In genomic region chr13:94711561-94712286, GRCh38 we compare ENCODE assay signal across 8 cellular contexts. TPM values are rescaled to one million over a fixed set of nuclear protein-coding genes. Genes with fewer than 3 reads are reported as not detected.
DNase-seq lines count a peak whose midpoint lies in the region; ATAC-seq, FAIRE-seq and TF ChIP-seq lines count a peak whose summit lies in the region.

No MANE protein-coding gene starts in this region.

- peaks cover 24% of the 10 kb centered on the region for H3K4me1 Mint-ChIP-seq in activated naive CD4-positive, alpha-beta T cell treated with anti-CD3 and anti-CD28 coated beads for 36 hours (ENCODE audit: low read depth)

- DNase-seq in activated naive CD4-positive, alpha-beta T cell treated with anti-CD3 and anti-CD28 coated beads for 36 hours, result no peak
- DNase-seq in activated naive CD4-positive, alpha-beta T cell (lab: John Stamatoyannopoulos, UW), result no peak
- DNase-seq in astrocyte of the spinal cord (ENCODE audit: low read depth, low spot score), result peak; percentile 43
- no peak for DNase-seq in lower lobe of right lung
- no peak for DNase-seq in stimulated activated naive CD4-positive, alpha-beta T cell (lab: John Stamatoyannopoulos, UW)
- DNase-seq in KG1 (lab: John Stamatoyannopoulos, UW), result no peak
- no peak for DNase-seq in D721Med (ENCODE audit: insufficient read length, low spot score)

- FAIRE-seq in D721Med (lab: Jason Lieb, UNC), result no peak

- no peak overlapping the region for H3K27ac Mint-ChIP-seq in activated naive CD4-positive, alpha-beta T cell treated with anti-CD3 and anti-CD28 coated beads for 36 hours

- in situ Hi-C loops in astrocyte of the spinal cord (cut with HindIII; ENCODE audit: low sequenced_read_pairs), result no loop called here

- ATAC-seq in HG03139 (IDR thresholded peaks at IDR 0.05; ENCODE audit: unreplicated experiment) (peak; percentile 23), lower lobe of right lung (peak; percentile 14 to 43)

- H3K36me3 ChIP-seq in lower lobe of right lung, result no peaks in the 10 kb centered on the region

- no peaks in the 10 kb centered on the region for H3K9me3 ChIP-seq in lower lobe of right lung

- H3K4me3 ChIP-seq in astrocyte of the spinal cord (ENCODE audit: low read depth, low read length), result peak overlapping the region; percentile 27
- H3K4me3 ChIP-seq in lower lobe of right lung, result peak overlapping the region; percentile 46

- H3K4me1 ChIP-seq in lower lobe of right lung, result peaks cover 33% of the 10 kb centered on the region

- TF ChIP-seq CTCF in astrocyte of the spinal cord (IDR thresholded peaks at IDR 0.05; ENCODE audit: low read depth, low read length) (no peak), lower lobe of right lung (IDR thresholded peaks at IDR 0.05) (no peak), D721Med (IDR thresholded peaks at IDR 0.05; ENCODE audit: insufficient read depth, missing control alignments) (no peak)

- H3K9me3 Mint-ChIP-seq in activated naive CD4-positive, alpha-beta T cell treated with anti-CD3 and anti-CD28 coated beads for 36 hours, result no peaks in the 10 kb centered on the region

- CTCF ChIA-PET in activated naive CD4-positive, alpha-beta T cell treated with anti-CD3 and anti-CD28 coated beads for 36 hours (lab: Charles Lee), result interaction anchor here (0.7 kb wide), 1 partner anchor 769 kb away, joined by 3 read pairs; no protein-coding TSS in a partner anchor

- peak overlapping the region; percentile 62 for H3K4me3 Mint-ChIP-seq in activated naive CD4-positive, alpha-beta T cell treated with anti-CD3 and anti-CD28 coated beads for 36 hours

- peaks cover 91% of the 10 kb centered on the region for H3K27me3 ChIP-seq in lower lobe of right lung (ENCODE audit: low read depth)

- H3K27ac ChIP-seq in lower lobe of right lung, result no peak overlapping the region

- intact Hi-C loops in activated naive CD4-positive, alpha-beta T cell treated with anti-CD3 and anti-CD28 coated beads for 36 hours (cut with micrococcal nuclease), result loop anchor here (1.0 to 5.0 kb wide), 6 partner anchors 9 to 766 kb away; no protein-coding TSS in a partner anchor
- intact Hi-C loops in lower lobe of right lung (cut with DNase I), result no loop called here

- H3K36me3 Mint-ChIP-seq in activated naive CD4-positive, alpha-beta T cell treated with anti-CD3 and anti-CD28 coated beads for 36 hours (ENCODE audit: low read depth), result no peaks in the 10 kb centered on the region

- H3K27me3 Mint-ChIP-seq in activated naive CD4-positive, alpha-beta T cell treated with anti-CD3 and anti-CD28 coated beads for 36 hours (ENCODE audit: low read depth), result peaks cover 72% of the 10 kb centered on the region

RNA-seq across cellular contexts. Expression of gene SOX21, which starts 0.6 kb away (rescaled TPM):
- total RNA-seq in activated naive CD4-positive, alpha-beta T cell treated with anti-CD3 and anti-CD28 coated beads for 36 hours, result not detected
- 0.18 TPM for total RNA-seq in lower lobe of right lung
